13 cellular contexts compared by ENCODE assay signal in the genomic region with DNA sequence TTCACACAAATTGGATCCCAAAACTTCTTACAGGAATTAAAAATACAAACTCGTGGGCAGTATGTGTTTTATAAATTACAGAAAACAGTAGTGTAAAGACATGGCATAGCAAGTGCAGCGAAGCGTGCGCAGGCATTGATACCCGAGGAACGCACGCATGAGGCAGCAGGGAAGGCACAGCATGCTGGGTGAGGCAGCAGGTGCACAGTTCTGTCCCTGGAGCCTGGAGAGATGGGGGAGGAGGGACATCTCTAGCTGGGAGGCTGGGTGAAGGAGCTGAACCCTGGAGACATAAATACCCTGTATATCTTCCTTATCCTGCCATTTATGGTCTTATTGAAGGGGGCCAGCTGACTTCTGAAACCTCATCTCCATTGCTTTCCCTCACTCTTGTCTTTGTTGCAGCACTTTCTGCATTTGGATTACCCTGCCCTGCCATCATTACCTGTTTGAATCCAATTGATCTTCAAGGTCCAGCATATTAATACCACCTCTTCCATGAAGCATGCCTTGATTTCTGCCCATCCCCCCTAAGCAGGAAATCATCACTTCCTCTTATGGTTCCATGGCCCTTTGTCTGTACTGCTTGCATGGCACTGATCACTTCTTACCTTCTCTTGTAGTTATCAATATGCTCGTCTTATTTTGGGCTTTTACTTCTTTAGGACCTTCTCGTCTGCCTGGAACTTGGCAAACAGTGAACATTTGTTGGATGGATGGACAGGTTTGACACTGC. TPM values are rescaled to one million over a fixed set of nuclear protein-coding genes. Genes with fewer than 3 reads are reported as not detected.
DNase-seq lines count a peak whose midpoint lies in the region; ATAC-seq and TF ChIP-seq lines count a peak whose summit lies in the region.
"Had no signal": no experiment of that assay in that cellular context is flagged by ENCODE, and none has a peak within 500 bp of the region (broad histone marks: within the 10 kb centered on the region; RNA-seq: fewer than 3 reads in every experiment).

No MANE protein-coding gene starts in this region.

- no peaks in the 10 kb centered on the region for H3K9me3 Mint-ChIP-seq in activated B cell treated with CpG ODN at 0.5 μM for 24 hours

- H3K36me3 Mint-ChIP-seq in activated B cell treated with CpG ODN at 0.5 μM for 24 hours (ENCODE audit: low read depth): peaks cover 14% of the 10 kb centered on the region

- H3K4me3 ChIP-seq in rectal smooth muscle tissue (ENCODE audit: low read length): no peak overlapping the region

- POLR2A ChIA-PET in activated B cell treated with CpG ODN at 0.5 μM for 24 hours (lab: Charles Lee): interaction anchor here (0.6 kb wide), 1 partner anchor 1391 kb away, joined by 3 read pairs; no protein-coding TSS in a partner anchor

- CTCF ChIA-PET in activated B cell treated with CpG ODN at 0.5 μM for 24 hours (lab: Charles Lee): no interaction called here

- H3K4me3 Mint-ChIP-seq in activated B cell treated with CpG ODN at 0.5 μM for 24 hours: peak overlapping the region; percentile 3

- TF ChIP-seq CTCF in activated B cell treated with CpG ODN at 0.5 μM for 24 hours (IDR thresholded peaks at IDR 0.05): no peak

- no peaks in the 10 kb centered on the region for H3K36me3 ChIP-seq in rectal smooth muscle tissue (ENCODE audit: control insufficient read depth, insufficient read depth, low read length)

- no peaks in the 10 kb centered on the region for H3K27me3 Mint-ChIP-seq in activated B cell treated with CpG ODN at 0.5 μM for 24 hours
- H3K27me3 Mint-ChIP-seq: naive thymus-derived CD4-positive, alpha-beta T cell had no signal

- no peak overlapping the region for H3K27ac Mint-ChIP-seq in activated B cell treated with CpG ODN at 0.5 μM for 24 hours

- peaks cover 51% of the 10 kb centered on the region for H3K4me1 Mint-ChIP-seq in activated B cell treated with CpG ODN at 0.5 μM for 24 hours

- intact Hi-C loops in activated B cell treated with CpG ODN at 0.5 μM for 24 hours (cut with micrococcal nuclease): no loop called here

- peak; percentile 54 to 74 (median 59) for DNase-seq in NCI-H1417 (lab: John Stamatoyannopoulos, UW)
- no peak for DNase-seq in NCI-H1417 treated with DMSO at 0.1 percent for 48 hours (lab: John Stamatoyannopoulos, UW)
- peak; percentile 31 for DNase-seq in NCI-H146 treated with DMSO at 0.1 percent for 48 hours (lab: John Stamatoyannopoulos, UW; ENCODE audit: unreplicated experiment)
- DNase-seq in activated B cell treated with CpG ODN at 0.5 μM for 24 hours: no peak
- no peak for DNase-seq in CD1c-positive myeloid dendritic cell (ENCODE audit: extremely low spot score)
- no peak for DNase-seq in mucosa of gallbladder (ENCODE audit: low spot score)
- DNase-seq: 8988T; activated CD8-positive, alpha-beta memory T cell treated with anti-CD3 and anti-CD28 coated beads, Interleukin-2, amount 50 U/mL, for 48 hours; amniotic stem cell; naive thymus-derived CD4-positive, alpha-beta T cell; NCI-H2029 treated with DMSO at 0.1 percent for 48 hours had no signal

- H3K4me1 ChIP-seq in rectal smooth muscle tissue (ENCODE audit: control insufficient read depth, insufficient read depth, low read length): peaks cover 38% of the 10 kb centered on the region

- peak overlapping the region; percentile 52 for H3K27ac ChIP-seq in rectal smooth muscle tissue (ENCODE audit: low read depth, low read length)

- ATAC-seq in activated B cell treated with CpG ODN at 0.5 μM for 24 hours (ENCODE audit: low read depth) (peak; percentile 70), GM21390 (IDR thresholded peaks at IDR 0.05; ENCODE audit: unreplicated experiment) (no peak)
- ATAC-seq: naive thymus-derived CD4-positive, alpha-beta T cell had no signal

- no peak overlapping the region for H3K9ac ChIP-seq in rectal smooth muscle tissue (ENCODE audit: low read length)

- H3K27me3 ChIP-seq in rectal smooth muscle tissue (ENCODE audit: control insufficient read depth, insufficient read depth, low read length): no peaks in the 10 kb centered on the region

RNA-seq across cellular contexts. Expression of a gene that starts 20.5 kb away (rescaled TPM):
- 49.5 and 60.1 TPM in 2 replicates for total RNA-seq in activated B cell treated with CpG ODN at 0.5 μM for 24 hours
- 478 TPM for total RNA-seq in mucosa of gallbladder

Comparison
In these comparisons a context has a peak if more than half of its experiments do, and no peak if none do; other contexts are left out.
1. DNase-seq: peak in NCI-H1417 (3 of 3) and NCI-H146 treated with DMSO at 0.1 percent for 48 hours (single experiment); none in NCI-H1417 treated with DMSO at 0.1 percent for 48 hours (single experiment), activated B cell treated with CpG ODN at 0.5 μM for 24 hours (single experiment), CD1c-positive myeloid dendritic cell (single experiment) and mucosa of gallbladder (single experiment).